8 cellular contexts compared by ENCODE assay signal in the genomic region with DNA sequence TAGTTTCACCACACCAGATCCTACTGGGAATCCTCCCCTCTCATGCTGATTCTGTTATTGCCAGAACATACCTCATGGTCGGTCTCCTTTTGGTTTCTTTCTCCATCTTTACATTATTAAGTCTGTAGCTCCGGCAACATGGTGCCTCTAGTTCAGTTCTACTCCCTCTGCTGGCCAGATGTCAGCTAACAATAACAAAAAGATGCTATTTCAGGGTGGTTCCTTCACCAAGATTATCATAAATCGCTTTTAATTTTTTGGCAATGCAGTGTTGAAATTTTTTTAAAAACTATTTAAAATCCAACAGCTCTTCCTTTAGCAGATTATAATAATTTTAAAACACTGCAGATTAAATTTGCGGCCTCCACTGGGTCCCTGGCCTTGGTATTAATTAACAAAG.
A peak's percentile ranks its signal among the peaks of the same experiment; 100 is the strongest.
DNase-seq lines count a peak whose midpoint lies in the region; ATAC-seq, FAIRE-seq and TF ChIP-seq lines count a peak whose summit lies in the region.

No MANE protein-coding gene starts in this region.

- ATAC-seq in activated T-cell treated with anti-CD3 and anti-CD28 coated beads, Interleukin-2, amount 50 U/mL, for 4 hours = no peak
- no peak for ATAC-seq in activated T-helper 17 cell treated with anti-CD3 and anti-CD28 coated beads, Interleukin-2, amount 50 U/mL, for 72 hours (replicated peaks)

- no peak overlapping the region for H3K27ac Mint-ChIP-seq in activated T-helper 17 cell treated with anti-CD3 and anti-CD28 coated beads, Interleukin-2, amount 50 U/mL, for 72 hours

- TF ChIP-seq POLR2A in H54 (IDR thresholded peaks at IDR 0.05; ENCODE audit: low read depth, low read length) = no peak

- no peaks in the 10 kb centered on the region for H3K36me3 Mint-ChIP-seq in activated T-cell treated with anti-CD3 and anti-CD28 coated beads, Interleukin-2, amount 50 U/mL, for 4 hours (ENCODE audit: insufficient read depth)
- no peaks in the 10 kb centered on the region for H3K36me3 Mint-ChIP-seq in activated T-helper 17 cell treated with anti-CD3 and anti-CD28 coated beads, Interleukin-2, amount 50 U/mL, for 72 hours (ENCODE audit: low read depth)

- H3K9me3 Mint-ChIP-seq in activated T-cell treated with anti-CD3 and anti-CD28 coated beads, Interleukin-2, amount 50 U/mL, for 4 hours = peaks cover 6% of the 10 kb centered on the region
- peaks cover 5% of the 10 kb centered on the region for H3K9me3 Mint-ChIP-seq in activated T-helper 17 cell treated with anti-CD3 and anti-CD28 coated beads, Interleukin-2, amount 50 U/mL, for 72 hours

- no peak for FAIRE-seq in H54 (lab: Jason Lieb, UNC)

- H3K4me3 Mint-ChIP-seq in activated T-cell treated with anti-CD3 and anti-CD28 coated beads, Interleukin-2, amount 50 U/mL, for 4 hours = no peak overlapping the region
- H3K4me3 Mint-ChIP-seq in activated T-helper 17 cell treated with anti-CD3 and anti-CD28 coated beads, Interleukin-2, amount 50 U/mL, for 72 hours = no peak overlapping the region

- DNase-seq in GM06990 (ENCODE audit: extremely low read depth, insufficient read length) (no peak), HT1080 (ENCODE audit: low read depth) (peak; percentile 15), SK-N-DZ (ENCODE audit: low spot score) (peak; percentile 23), left kidney (ENCODE audit: low read depth, low spot score) (peak; percentile 51), cerebellar nuclear complex (lab: John Stamatoyannopoulos, UW) (no peak), H54 (ENCODE audit: insufficient read length, low spot score) (no peak)
- no peak for DNase-seq in activated T-cell treated with anti-CD3 and anti-CD28 coated beads, Interleukin-2, amount 50 U/mL, for 4 hours

- no peaks in the 10 kb centered on the region for H3K36me3 ChIP-seq in GM06990 (ENCODE audit: control insufficient read depth, insufficient read depth, low read length)

- H3K4me1 Mint-ChIP-seq in activated T-cell treated with anti-CD3 and anti-CD28 coated beads, Interleukin-2, amount 50 U/mL, for 4 hours (ENCODE audit: low read depth) = no peaks in the 10 kb centered on the region
- no peaks in the 10 kb centered on the region for H3K4me1 Mint-ChIP-seq in activated T-helper 17 cell treated with anti-CD3 and anti-CD28 coated beads, Interleukin-2, amount 50 U/mL, for 72 hours

- no peak overlapping the region for H3K4me3 ChIP-seq in GM06990 (replicated peaks; ENCODE audit: low read depth, low read length)

- peaks cover 2% of the 10 kb centered on the region for H3K27me3 Mint-ChIP-seq in activated T-cell treated with anti-CD3 and anti-CD28 coated beads, Interleukin-2, amount 50 U/mL, for 4 hours (ENCODE audit: low read depth)
- no peaks in the 10 kb centered on the region for H3K27me3 Mint-ChIP-seq in activated T-helper 17 cell treated with anti-CD3 and anti-CD28 coated beads, Interleukin-2, amount 50 U/mL, for 72 hours

- peak; percentile 65 for TF ChIP-seq CTCF in GM06990 (IDR thresholded peaks at IDR 0.05; ENCODE audit: insufficient read depth, low read length, poor library complexity, severe bottlenecking)

- no peaks in the 10 kb centered on the region for H3K27me3 ChIP-seq in GM06990 (replicated peaks; ENCODE audit: control insufficient read depth, insufficient read depth, low read length)

Comparison
In these comparisons a context has a peak if more than half of its experiments do, and no peak if none do; other contexts are left out.
1. DNase-seq: peak in HT1080 (single experiment), SK-N-DZ (single experiment) and left kidney (single experiment); none in GM06990 (single experiment), cerebellar nuclear complex (0 of 2), activated T-cell treated with anti-CD3 and anti-CD28 coated beads, Interleukin-2, amount 50 U/mL, for 4 hours (single experiment) and H54 (single experiment).